In genomic region chr14:58787601-58788000, GRCh38 we compare ENCODE assay signal across 19 cellular contexts.
"Had no signal": no experiment of that assay in that cellular context is flagged by ENCODE, and none has a peak within 500 bp of the region (broad histone marks: within the 10 kb centered on the region; RNA-seq: fewer than 3 reads in every experiment).

No MANE protein-coding gene starts in this region.

- H3K9me3 ChIP-seq: suprapubic skin, vagina had no signal

- H3K27me3 ChIP-seq: suprapubic skin, vagina had no signal

- H3K9me3 Mint-ChIP-seq: activated CD4-positive, alpha-beta memory T cell treated with anti-CD3 and anti-CD28 coated beads for 36 hours; activated naive CD8-positive, alpha-beta T cell treated with anti-CD3 and anti-CD28 coated beads for 36 hours; mesothelial cell of epicardium; natural killer cell treated with Interleukin-12 subunit alpha and Interleukin-12 subunit beta and Interleukin-15 and Interleukin-18, amount 100 ng/mL, for 72 hours; stimulated activated naive CD8-positive, alpha-beta T cell treated with anti-CD3 and anti-CD28 coated beads, Interleukin-15, Interleukin-2, amounts not matched to agents 100 ng/mL and 50 ng/mL, for 24 hours had no signal

- H3K27ac Mint-ChIP-seq: activated CD4-positive, alpha-beta memory T cell treated with anti-CD3 and anti-CD28 coated beads for 36 hours; activated CD8-positive, alpha-beta memory T cell treated with anti-CD3 and anti-CD28 coated beads, Interleukin-2, amount 10 ng/mL, durations not matched to agents 7 days and 5 days; activated naive CD8-positive, alpha-beta T cell treated with anti-CD3 and anti-CD28 coated beads for 36 hours; mesothelial cell of epicardium; natural killer cell treated with Interleukin-12 subunit alpha and Interleukin-12 subunit beta and Interleukin-15 and Interleukin-18, amount 100 ng/mL, for 72 hours; stimulated activated naive CD8-positive, alpha-beta T cell treated with anti-CD3 and anti-CD28 coated beads, Interleukin-15, Interleukin-2, amounts not matched to agents 100 ng/mL and 50 ng/mL, for 24 hours had no signal

- FAIRE-seq: colon, endometrium, TTC549 had no signal

- H3K4me1 Mint-ChIP-seq: activated CD8-positive, alpha-beta memory T cell treated with anti-CD3 and anti-CD28 coated beads, Interleukin-2, amount 10 ng/mL, durations not matched to agents 7 days and 5 days; activated naive CD8-positive, alpha-beta T cell treated with anti-CD3 and anti-CD28 coated beads for 36 hours had no signal

- ATAC-seq: activated CD8-positive, alpha-beta memory T cell treated with anti-CD3 and anti-CD28 coated beads, Interleukin-2, amount 10 ng/mL, durations not matched to agents 7 days and 5 days; left colon; natural killer cell treated with Interleukin-12 subunit alpha and Interleukin-12 subunit beta and Interleukin-15 and Interleukin-18, amount 100 ng/mL, for 72 hours had no signal

- H3K27ac ChIP-seq: suprapubic skin, vagina had no signal

- DNase-seq: activated CD4-positive, alpha-beta memory T cell treated with anti-CD3 and anti-CD28 coated beads for 36 hours; activated CD8-positive, alpha-beta memory T cell treated with anti-CD3 and anti-CD28 coated beads, Interleukin-2, amount 10 ng/mL, durations not matched to agents 7 days and 5 days; activated naive CD4-positive, alpha-beta T cell; activated naive CD8-positive, alpha-beta T cell treated with anti-CD3 and anti-CD28 coated beads for 36 hours; amniotic stem cell; erythroblast; hypothalamus; islet precursor cell; left colon; posterior cingulate gyrus; trophoblast cell had no signal

- H3K4me1 ChIP-seq: suprapubic skin, vagina had no signal

- H3K36me3 ChIP-seq: suprapubic skin, vagina had no signal

- H3K4me3 ChIP-seq: suprapubic skin, vagina had no signal

- H3K4me3 Mint-ChIP-seq: activated CD4-positive, alpha-beta memory T cell treated with anti-CD3 and anti-CD28 coated beads for 36 hours; activated CD8-positive, alpha-beta memory T cell treated with anti-CD3 and anti-CD28 coated beads, Interleukin-2, amount 10 ng/mL, durations not matched to agents 7 days and 5 days; activated naive CD8-positive, alpha-beta T cell treated with anti-CD3 and anti-CD28 coated beads for 36 hours; mesothelial cell of epicardium; natural killer cell treated with Interleukin-12 subunit alpha and Interleukin-12 subunit beta and Interleukin-15 and Interleukin-18, amount 100 ng/mL, for 72 hours; stimulated activated naive CD8-positive, alpha-beta T cell treated with anti-CD3 and anti-CD28 coated beads, Interleukin-15, Interleukin-2, amounts not matched to agents 100 ng/mL and 50 ng/mL, for 24 hours had no signal

- H3K36me3 Mint-ChIP-seq: activated CD4-positive, alpha-beta memory T cell treated with anti-CD3 and anti-CD28 coated beads for 36 hours; activated CD8-positive, alpha-beta memory T cell treated with anti-CD3 and anti-CD28 coated beads, Interleukin-2, amount 10 ng/mL, durations not matched to agents 7 days and 5 days; activated naive CD8-positive, alpha-beta T cell treated with anti-CD3 and anti-CD28 coated beads for 36 hours; mesothelial cell of epicardium; natural killer cell treated with Interleukin-12 subunit alpha and Interleukin-12 subunit beta and Interleukin-15 and Interleukin-18, amount 100 ng/mL, for 72 hours had no signal
